ENCODE assay signal across 1 cellular context in genomic region chr7:5590596-5591546, GRCh38.
TF ChIP-seq lines count a peak whose summit lies in the region.

No MANE protein-coding gene starts in this region.

TF ChIP-seq in HCT116, 20 proteins besides CTCF, POLR2A, EP300 and RAD21 (continued from another document):
- no peak for TF ChIP-seq REST (IDR thresholded peaks at IDR 0.05; ENCODE audit: low read depth)
TF ChIP-seq in HCT116: peak in this region for 0.
